Comparison of ENCODE assay signal across 9 cellular contexts in genomic region chr18:42030586-42031182, GRCh38.
DNase-seq lines count a peak whose midpoint lies in the region; ATAC-seq, FAIRE-seq and TF ChIP-seq lines count a peak whose summit lies in the region.
"Had no signal": no experiment of that assay in that cellular context is flagged by ENCODE, and none has a peak within 500 bp of the region (broad histone marks: within the 10 kb centered on the region; RNA-seq: fewer than 3 reads in every experiment).

No MANE protein-coding gene starts in this region.

- WGBS in neuronal stem cell (ENCODE audit: extremely low coverage in 2 of 2, insufficient read length in 2 of 2, insufficient replicate concordance in 1 of 2), 2 donors = no CpG with 5 or more reads among the region's 3 CpGs

- H3K18ac ChIP-seq in neuronal stem cell (ENCODE audit: low read length) = no peak overlapping the region

- no peak overlapping the region for H2AK5ac ChIP-seq in neuronal stem cell (ENCODE audit: low read depth, low read length)

- no peaks in the 10 kb centered on the region for H3K27me3 ChIP-seq in bronchial epithelial cell (ENCODE audit: control insufficient read depth, insufficient read depth, low read length)
- H3K27me3 ChIP-seq in neuronal stem cell (ENCODE audit: control insufficient read depth in 3 of 3, insufficient read depth in 3 of 3, low read depth in 1 of 3, low read length in 3 of 3) = no peaks in the 10 kb centered on the region

- no peak overlapping the region for H3K14ac ChIP-seq in neuronal stem cell (ENCODE audit: low read length)

- H3K79me1 ChIP-seq in neuronal stem cell (ENCODE audit: low read depth, low read length) = no peaks in the 10 kb centered on the region

- H4K8ac ChIP-seq in neuronal stem cell (ENCODE audit: low read depth, low read length) = no peak overlapping the region

- no peak overlapping the region for H3K4ac ChIP-seq in neuronal stem cell (ENCODE audit: low read length)

- DNase-seq in NCI-H2107 (lab: John Stamatoyannopoulos, UW) (peak; percentile 4), NCI-H2107 treated with DMSO at 0.1 percent for 48 hours (lab: John Stamatoyannopoulos, UW; ENCODE audit: unreplicated experiment) (no peak), NAMALWA (ENCODE audit: low spot score) (peak; percentile 45), bronchial epithelial cell (ENCODE audit: low read depth) (peak; percentile 22), neuronal stem cell (ENCODE audit: low spot score) (peak; percentile 11), NOMO-1 (lab: John Stamatoyannopoulos, UW; ENCODE audit: unreplicated experiment in 2 of 2) (no peak)
- no peak for DNase-seq in activated CD4-positive, alpha-beta T cell treated with anti-CD3 and anti-CD28 coated beads, Interleukin-2, amount 50 U/mL, for 4 hours
- DNase-seq: CD4-positive, CD25-positive, alpha-beta regulatory T cell had no signal

- no peak overlapping the region for H2BK5ac ChIP-seq in neuronal stem cell (ENCODE audit: low read length)

- TF ChIP-seq CTCF in bronchial epithelial cell (IDR thresholded peaks at IDR 0.05; ENCODE audit: insufficient read depth, low read length, severe bottlenecking) = peak; percentile 63

- no peaks in the 10 kb centered on the region for H3K9me3 ChIP-seq in neuronal stem cell (replicated peaks in 1 of 2; ENCODE audit: control insufficient read depth in 2 of 2, insufficient read depth in 1 of 2, low read depth in 1 of 2, low read length in 2 of 2)

- no peak overlapping the region for H3K27ac ChIP-seq in neuronal stem cell (replicated peaks; ENCODE audit: low read length)

- no peak overlapping the region for H2BK120ac ChIP-seq in neuronal stem cell (ENCODE audit: low read depth, low read length)

- no peak for ATAC-seq in GM21515 (IDR thresholded peaks at IDR 0.05; ENCODE audit: unreplicated experiment)

- no peak overlapping the region for H3K9ac ChIP-seq in neuronal stem cell (ENCODE audit: low read depth, low read length, poor library complexity)

- no peak overlapping the region for H2AFZ ChIP-seq in neuronal stem cell (ENCODE audit: low read length)

- FAIRE-seq in bronchial epithelial cell (lab: Jason Lieb, UNC) = no peak

- no peak overlapping the region for H3K4me3 ChIP-seq in bronchial epithelial cell (ENCODE audit: low read depth, low read length)
- no peak overlapping the region for H3K4me3 ChIP-seq in neuronal stem cell (ENCODE audit: low read length in 2 of 2)

- H4K91ac ChIP-seq in neuronal stem cell (ENCODE audit: low read depth, low read length, poor library complexity) = no peak overlapping the region

- no peak overlapping the region for H3K23ac ChIP-seq in neuronal stem cell (ENCODE audit: low read depth, low read length, poor library complexity)

- peaks cover 5% of the 10 kb centered on the region for H3K36me3 ChIP-seq in bronchial epithelial cell (ENCODE audit: control insufficient read depth, insufficient read depth, low read length)
- H3K36me3 ChIP-seq in neuronal stem cell (replicated peaks in 1 of 2; ENCODE audit: control insufficient read depth in 2 of 2, insufficient read depth in 2 of 2, low read length in 2 of 2) = peaks cover 0 to 63% of the 10 kb centered on the region in 2 donors

- H2BK12ac ChIP-seq in neuronal stem cell (ENCODE audit: low read length) = no peak overlapping the region

- no peak overlapping the region for H3K4me2 ChIP-seq in neuronal stem cell (ENCODE audit: insufficient read depth, low read length, poor library complexity, severe bottlenecking)

- H2BK15ac ChIP-seq in neuronal stem cell (ENCODE audit: low read length) = no peak overlapping the region

- H3K4me1 ChIP-seq in neuronal stem cell (ENCODE audit: control insufficient read depth in 2 of 2, insufficient read depth in 1 of 2, low read depth in 1 of 2, low read length in 2 of 2) = no peaks in the 10 kb centered on the region

Comparison
In these comparisons a context has a peak if more than half of its experiments do, and no peak if none do; other contexts are left out.
1. DNase-seq: peak in NCI-H2107 (single experiment), NAMALWA (single experiment), bronchial epithelial cell (single experiment) and neuronal stem cell (single experiment); none in NCI-H2107 treated with DMSO at 0.1 percent for 48 hours (single experiment), activated CD4-positive, alpha-beta T cell treated with anti-CD3 and anti-CD28 coated beads, Interleukin-2, amount 50 U/mL, for 4 hours (0 of 2) and NOMO-1 (0 of 2).